Comparison of ENCODE assay signal across 7 cellular contexts in genomic region chr3:100041328-100041749, GRCh38.
A peak's percentile ranks its signal among the peaks of the same experiment; 100 is the strongest.
DNase-seq lines count a peak whose midpoint lies in the region; ATAC-seq and TF ChIP-seq lines count a peak whose summit lies in the region.

No MANE protein-coding gene starts in this region.

- no peaks in the 10 kb centered on the region for H3K9me3 ChIP-seq in right lobe of liver
- no peaks in the 10 kb centered on the region for H3K9me3 ChIP-seq in upper lobe of right lung

- WGBS in right lobe of liver (ENCODE audit: insufficient coverage, low coverage, low lambda C conversion rate, missing lambda C conversion rate) = 71% methylated on average over 1 of the region's 1 CpG

- intact Hi-C loops in right lobe of liver (cut with DNase I) (no loop called here), upper lobe of right lung (cut with DNase I) (no loop called here)

- peak overlapping the region; percentile 92 to 93 for H3K27ac ChIP-seq in coronary artery
- H3K27ac ChIP-seq in right lobe of liver = peak overlapping the region; percentile 39 to 73 (median 53)
- H3K27ac ChIP-seq in upper lobe of right lung = peak overlapping the region; percentile 64

- TF ChIP-seq CTCF in coronary artery (IDR thresholded peaks at IDR 0.05) (no peak), right lobe of liver (IDR thresholded peaks at IDR 0.05) (no peak), upper lobe of right lung (IDR thresholded peaks at IDR 0.05) (no peak)

- no peak for TF ChIP-seq POLR2A in right lobe of liver (IDR thresholded peaks at IDR 0.05)

- H3K4me1 ChIP-seq in right lobe of liver (peaks cover 0 to 7% (median 0%) of the 10 kb centered on the region in 4 donors), upper lobe of right lung (peaks cover 38% of the 10 kb centered on the region)

- H3K36me3 ChIP-seq in right lobe of liver (no peaks in the 10 kb centered on the region), upper lobe of right lung (no peaks in the 10 kb centered on the region)

- H3K27me3 ChIP-seq in right lobe of liver (no peaks in the 10 kb centered on the region), upper lobe of right lung (no peaks in the 10 kb centered on the region)

- DNase-seq in M059J (ENCODE audit: low read depth) (peak; percentile 95), coronary artery (ENCODE audit: low spot score) (no peak), right lobe of liver (no peak), upper lobe of right lung (no peak), middle frontal gyrus (ENCODE audit: extremely low spot score, low spot score) (no peak)
- no peak for DNase-seq in activated CD4-positive, alpha-beta T cell treated with anti-CD3 and anti-CD28 coated beads, Interleukin-2, amount 50 U/mL, for 48 hours

- H3K4me3 ChIP-seq in coronary artery (no peak overlapping the region), right lobe of liver (no peak overlapping the region), upper lobe of right lung (no peak overlapping the region)

- ATAC-seq in right lobe of liver (peak; percentile 30 to 72 (median 54)), upper lobe of right lung (no peak), GM19035 (IDR thresholded peaks at IDR 0.05; ENCODE audit: unreplicated experiment) (no peak)

Comparison
In these comparisons a context has a peak if more than half of its experiments do, and no peak if none do; other contexts are left out.
1. ATAC-seq: peak in right lobe of liver (4 of 4); none in upper lobe of right lung (single experiment) and GM19035 (single experiment).
2. Peak in every context shown above with its lines, with median percentiles within 50 percentile points of each other: H3K27ac ChIP-seq.